Comparison of ENCODE assay signal across 17 cellular contexts in the genomic region with DNA sequence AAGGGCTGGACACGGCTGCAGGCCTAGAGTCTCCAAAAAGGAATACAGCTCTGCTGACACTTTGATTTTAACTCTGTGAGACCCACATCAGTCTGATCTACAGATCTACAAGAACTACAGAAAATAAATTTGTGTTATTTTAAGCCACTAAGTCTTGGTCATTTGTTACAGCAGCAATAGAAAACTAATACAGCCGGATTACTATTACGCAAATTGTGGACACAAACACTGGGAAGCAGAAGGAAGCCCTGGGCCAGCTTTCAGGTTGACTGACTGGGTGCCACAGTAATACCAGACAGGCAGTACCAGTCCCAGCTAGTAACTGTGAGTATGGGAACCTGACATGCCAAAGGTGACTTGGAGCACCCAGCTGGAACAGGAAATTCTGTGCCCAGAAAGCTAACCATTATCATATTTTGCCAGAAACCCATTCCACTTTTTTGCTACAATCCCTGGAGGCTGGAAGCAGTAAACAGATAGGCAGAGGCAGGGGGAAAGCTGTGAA. TPM values are rescaled to one million over a fixed set of nuclear protein-coding genes. Genes with fewer than 3 reads are reported as not detected.
DNase-seq lines count a peak whose midpoint lies in the region; ATAC-seq and TF ChIP-seq lines count a peak whose summit lies in the region.
"Had no signal": no experiment of that assay in that cellular context is flagged by ENCODE, and none has a peak within 500 bp of the region (broad histone marks: within the 10 kb centered on the region; RNA-seq: fewer than 3 reads in every experiment).

No MANE protein-coding gene starts in this region.

- no peak overlapping the region for H2AFZ ChIP-seq in GM23338

- peaks cover 90% of the 10 kb centered on the region for H3K79me2 ChIP-seq in GM23338 (replicated peaks; ENCODE audit: insufficient read depth)

- no peaks in the 10 kb centered on the region; the same call in 1 of the 2 replicates for H3F3A ChIP-seq in GM23338 (replicated peaks; ENCODE audit: low read depth)

- ATAC-seq in GM23338, result no peak
- no peak for ATAC-seq in WTC11
- ATAC-seq in GM19035 (IDR thresholded peaks at IDR 0.05; ENCODE audit: unreplicated experiment), result no peak
- ATAC-seq: CD8-positive, alpha-beta T cell had no signal

- CTCF ChIA-PET in WTC11 (lab: Charles Lee), result interaction anchor here (0.6 to 1.3 kb wide), 3 partner anchors 93 to 159 kb away, joined by 3 to 5 read pairs (median 3); no protein-coding TSS in a partner anchor

- peak overlapping the region; percentile 70 for H3K27ac ChIP-seq in GM23338 (ENCODE audit: low read depth)
- peak overlapping the region; percentile 47 for H3K27ac ChIP-seq in mesodermal cell (ENCODE audit: low read depth, low read length, severe bottlenecking)
- no peak overlapping the region for H3K27ac ChIP-seq in esophagus squamous epithelium

- H3K36me3 ChIP-seq in GM23338 (ENCODE audit: insufficient read depth) (no peaks in the 10 kb centered on the region), mesodermal cell (ENCODE audit: control insufficient read depth, insufficient read depth, low read length) (peaks cover 26% of the 10 kb centered on the region), esophagus squamous epithelium (peaks cover 0 to 10% (median 0%) of the 10 kb centered on the region in 3 donors)

- H3K27ac Mint-ChIP-seq in GM23338, result no peak overlapping the region
- H3K27ac Mint-ChIP-seq in WTC11, result peak overlapping the region; percentile 78; the same call in 1 of the 2 replicates
- H3K27ac Mint-ChIP-seq in progenitor cell of endocrine pancreas, result peak overlapping the region; percentile 51
- H3K27ac Mint-ChIP-seq: CD14-positive monocyte; CD8-positive, alpha-beta T cell had no signal

- H4K20me1 ChIP-seq in GM23338 (replicated peaks; ENCODE audit: insufficient read depth), result peaks cover 23% of the 10 kb centered on the region; the same call in 1 of the 2 replicates

- H3K9me3 Mint-ChIP-seq in GM23338 (no peaks in the 10 kb centered on the region), WTC11 (no peaks in the 10 kb centered on the region), progenitor cell of endocrine pancreas (ENCODE audit: low read depth) (no peaks in the 10 kb centered on the region)
- H3K9me3 Mint-ChIP-seq: CD8-positive, alpha-beta T cell; H9 had no signal

- POLR2A ChIA-PET in WTC11 (lab: Charles Lee), result interaction anchor here (0.5 kb wide), 1 partner anchor 715 kb away, joined by 3 read pairs; no protein-coding TSS in a partner anchor

- TF ChIP-seq CTCF in GM23338 (conservative IDR thresholded peaks at IDR 0.05; ENCODE audit: low read depth in 2 of 2) (no peak), WTC11 (IDR thresholded peaks at IDR 0.05) (no peak), progenitor cell of endocrine pancreas (IDR thresholded peaks at IDR 0.05; ENCODE audit: unreplicated experiment) (no peak), esophagus squamous epithelium (IDR thresholded peaks at IDR 0.05) (no peak)

- no peak overlapping the region for H3K4me3 ChIP-seq in GM23338
- H3K4me3 ChIP-seq in mesodermal cell (ENCODE audit: extremely low read depth, insufficient read depth, low read length, poor library complexity, severe bottlenecking), result no peak overlapping the region
- H3K4me3 ChIP-seq in esophagus squamous epithelium, result no peak overlapping the region

- DNase-seq in GM23338 (ENCODE audit: low spot score) (no peak), WTC11 (ENCODE audit: low spot score) (no peak), progenitor cell of endocrine pancreas (ENCODE audit: low spot score, unreplicated experiment) (no peak), SHP77 (lab: John Stamatoyannopoulos, UW) (no peak), esophagus squamous epithelium (lab: John Stamatoyannopoulos, UW) (no peak), 8988T (no peak)
- DNase-seq: CD8-positive, alpha-beta T cell; COR-L47; DMS53; GOT3; H9 had no signal

- H3K4me3 Mint-ChIP-seq in GM23338 (no peak overlapping the region), WTC11 (no peak overlapping the region), progenitor cell of endocrine pancreas (ENCODE audit: low read depth) (no peak overlapping the region)
- H3K4me3 Mint-ChIP-seq: CD14-positive monocyte; CD8-positive, alpha-beta T cell; H9 had no signal

- no peak for TF ChIP-seq POLR2A in esophagus squamous epithelium (IDR thresholded peaks at IDR 0.05)

- H3K27me3 Mint-ChIP-seq in GM23338 (ENCODE audit: insufficient read depth, low read depth, poor library complexity) (no peaks in the 10 kb centered on the region), WTC11 (ENCODE audit: low read depth) (no peaks in the 10 kb centered on the region), progenitor cell of endocrine pancreas (no peaks in the 10 kb centered on the region)

- H3K4me1 ChIP-seq in GM23338 (ENCODE audit: insufficient read depth) (no peaks in the 10 kb centered on the region), mesodermal cell (ENCODE audit: control insufficient read depth, insufficient read depth, low read length, poor library complexity, severe bottlenecking) (peaks cover 16% of the 10 kb centered on the region), esophagus squamous epithelium (peaks cover 0 to 3% (median 0%) of the 10 kb centered on the region in 3 donors)

- H3K4me2 ChIP-seq in GM23338, result no peak overlapping the region

- H3K4me1 Mint-ChIP-seq in GM23338 (no peaks in the 10 kb centered on the region), WTC11 (0 out of 2 replicates have a peak, but pooled peaks cover 4% of the 10 kb centered on the region), progenitor cell of endocrine pancreas (ENCODE audit: low read depth) (peaks cover 2% of the 10 kb centered on the region)
- H3K4me1 Mint-ChIP-seq: CD14-positive monocyte, H9 had no signal

- H3K9me3 ChIP-seq in mesodermal cell (ENCODE audit: control insufficient read depth, low read length) (no peaks in the 10 kb centered on the region), esophagus squamous epithelium (no peaks in the 10 kb centered on the region)

- intact Hi-C loops in esophagus squamous epithelium (cut with DNase I), result loop anchor here (10.0 kb wide), 1 partner anchor 1391 kb away; no protein-coding TSS in a partner anchor

- H3K9me2 ChIP-seq in GM23338 (ENCODE audit: insufficient read depth), result no peaks in the 10 kb centered on the region

- H3K27me3 ChIP-seq in GM23338 (ENCODE audit: insufficient read depth), result no peaks in the 10 kb centered on the region
- no peaks in the 10 kb centered on the region for H3K27me3 ChIP-seq in esophagus squamous epithelium

- H3K36me3 Mint-ChIP-seq in GM23338 (ENCODE audit: low read depth) (peaks cover 3% of the 10 kb centered on the region; the same call in 2 of the 3 replicates), WTC11 (no peaks in the 10 kb centered on the region), progenitor cell of endocrine pancreas (ENCODE audit: insufficient read depth) (no peaks in the 10 kb centered on the region)

- 92 to 97% methylated on average over 3 of the region's 3 CpGs for WGBS in mesodermal cell (ENCODE audit: insufficient coverage in 2 of 2), 2 experiments
- 86 to 91% methylated on average over 3 of the region's 3 CpGs for WGBS in esophagus squamous epithelium, 2 donors

TF ChIP-seq in WTC11, 78 proteins besides CTCF, POLR2A, EP300 and RAD21 (continues in another document):
- no peak for TF ChIP-seq ZNF317 (CRISPR knock-in tag; IDR thresholded peaks at IDR 0.05; ENCODE audit: borderline replicate concordance, low read depth)
- TF ChIP-seq, protein P1, sequence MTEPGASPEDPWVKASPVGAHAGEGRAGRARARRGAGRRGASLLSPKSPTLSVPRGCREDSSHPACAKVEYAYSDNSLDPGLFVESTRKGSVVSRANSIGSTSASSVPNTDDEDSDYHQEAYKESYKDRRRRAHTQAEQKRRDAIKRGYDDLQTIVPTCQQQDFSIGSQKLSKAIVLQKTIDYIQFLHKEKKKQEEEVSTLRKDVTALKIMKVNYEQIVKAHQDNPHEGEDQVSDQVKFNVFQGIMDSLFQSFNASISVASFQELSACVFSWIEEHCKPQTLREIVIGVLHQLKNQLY (CRISPR knock-in tag; IDR thresholded peaks at IDR 0.05), result no peak
- no peak for TF ChIP-seq ZNF138 (CRISPR knock-in tag; conservative IDR thresholded peaks at IDR 0.05)
- TF ChIP-seq NR2C2 (CRISPR knock-in tag; IDR thresholded peaks at IDR 0.05), result no peak
- TF ChIP-seq, protein P2, sequence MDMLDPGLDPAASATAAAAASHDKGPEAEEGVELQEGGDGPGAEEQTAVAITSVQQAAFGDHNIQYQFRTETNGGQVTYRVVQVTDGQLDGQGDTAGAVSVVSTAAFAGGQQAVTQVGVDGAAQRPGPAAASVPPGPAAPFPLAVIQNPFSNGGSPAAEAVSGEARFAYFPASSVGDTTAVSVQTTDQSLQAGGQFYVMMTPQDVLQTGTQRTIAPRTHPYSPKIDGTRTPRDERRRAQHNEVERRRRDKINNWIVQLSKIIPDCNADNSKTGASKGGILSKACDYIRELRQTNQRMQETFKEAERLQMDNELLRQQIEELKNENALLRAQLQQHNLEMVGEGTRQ (CRISPR knock-in tag; IDR thresholded peaks at IDR 0.05), result no peak

RNA-seq across cellular contexts. Expression of a gene that starts 13.4 kb away (rescaled TPM):
- 40.0 and 43.6 TPM in 2 replicates for total RNA-seq in GM23338 (2014; rRNA removed; shearing (Covaris generic))
- polyA plus RNA-seq in GM23338 (2016; fragmentation: Nextera tagmentation; extraction: Ambion mirVana), result 28.2 and 35.4 TPM in 2 replicates
- total RNA-seq in WTC11 (2021) (22.0 to 29.6 TPM (median 25.2 TPM) in 3 replicates), progenitor cell of endocrine pancreas (16.7 and 18.4 TPM in 2 replicates), esophagus squamous epithelium (10 to 100 TPM; 11.0 to 19.0 (median 15.5) TPM)
- polyA plus RNA-seq in mesodermal cell (2013, experiment 1 of 2), result 37.0 TPM
- polyA plus RNA-seq in mesodermal cell (2013, experiment 2 of 2), result 36.0 TPM

RNA-seq across cellular contexts. Expression of a gene that starts 50.7 kb away (rescaled TPM):
- total RNA-seq in GM23338 (2014; rRNA removed; shearing (Covaris generic)), result 148 and 159 TPM in 2 replicates
- 208 and 238 TPM in 2 replicates for polyA plus RNA-seq in GM23338 (2016; fragmentation: Nextera tagmentation; extraction: Ambion mirVana)
- total RNA-seq in WTC11 (2021) (289 to 303 TPM (median 291 TPM) in 3 replicates), progenitor cell of endocrine pancreas (372 and 374 TPM in 2 replicates), esophagus squamous epithelium (100 to 1,000 TPM in 2 of 4 donors, 10 to 100 TPM in 2; 56.2 to 189 (median 104) TPM)
- polyA plus RNA-seq in mesodermal cell (2013, experiment 1 of 2), result 284 TPM
- polyA plus RNA-seq in mesodermal cell (2013, experiment 2 of 2), result 350 TPM

RNA-seq across cellular contexts. Expression of a gene that starts 51.2 kb away (rescaled TPM):
- total RNA-seq in GM23338 (2014; rRNA removed; shearing (Covaris generic)), result 19.5 and 22.9 TPM in 2 replicates
- 10.4 and 11.6 TPM in 2 replicates for polyA plus RNA-seq in GM23338 (2016; fragmentation: Nextera tagmentation; extraction: Ambion mirVana)
- total RNA-seq in WTC11 (2021) (25.9 to 28.2 TPM (median 27.5 TPM) in 3 replicates), progenitor cell of endocrine pancreas (23.1 and 23.3 TPM in 2 replicates), esophagus squamous epithelium (10 to 100 TPM in 1 of 4 donors, 1 to 10 TPM in 3; 6.9 to 16.1 (median 9.0) TPM)
- 17.7 TPM for polyA plus RNA-seq in mesodermal cell (2013, experiment 1 of 2)
- 15.5 TPM for polyA plus RNA-seq in mesodermal cell (2013, experiment 2 of 2)

RNA-seq across cellular contexts. Expression of a gene that starts 56.2 kb away (rescaled TPM):
- not detected in 2 replicates for total RNA-seq in GM23338 (2014; rRNA removed; shearing (Covaris generic))
- 0.40 and 0.63 TPM in 2 replicates for polyA plus RNA-seq in GM23338 (2016; fragmentation: Nextera tagmentation; extraction: Ambion mirVana)
- total RNA-seq in WTC11 (2021) (not detected in 3 replicates), progenitor cell of endocrine pancreas (not detected in 2 replicates), esophagus squamous epithelium (not detected)
- not detected for polyA plus RNA-seq in mesodermal cell (2013, experiment 1 of 2)
- not detected for polyA plus RNA-seq in mesodermal cell (2013, experiment 2 of 2)
- total RNA-seq: A673; CD8-positive, alpha-beta T cell; H9; HT1080 had no signal
- polyA plus RNA-seq: BJ, CD14-positive monocyte had no signal

Comparison
In these comparisons a context has a peak if more than half of its experiments do, and no peak if none do; other contexts are left out.
1. H3K27ac ChIP-seq: peak in GM23338 (single experiment) and mesodermal cell (single experiment); none in esophagus squamous epithelium (0 of 4).